In the genomic region with DNA sequence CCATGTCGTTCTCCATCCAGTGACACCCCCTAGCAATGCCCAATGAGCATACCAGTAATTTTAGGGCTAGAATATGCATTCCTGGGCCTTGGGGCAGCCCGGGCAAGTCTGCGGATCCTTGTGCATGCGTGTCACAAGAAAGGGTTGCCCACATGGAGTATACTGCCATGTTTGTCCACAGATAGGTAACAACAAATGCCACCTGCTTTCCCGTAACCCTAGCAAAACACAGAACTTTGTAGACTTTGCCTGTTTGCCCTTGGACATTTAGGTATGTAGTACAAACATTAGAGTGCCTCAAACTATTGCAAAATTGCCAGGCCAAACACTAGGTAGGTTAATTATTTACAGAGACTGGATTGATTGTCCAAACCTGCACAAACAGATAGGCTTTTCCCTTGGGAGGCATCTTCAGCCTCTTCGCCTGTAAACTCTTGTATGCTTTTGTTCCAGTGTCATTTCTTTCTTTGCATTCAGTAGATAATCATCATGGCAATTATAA, we compare ENCODE assay signal across 1 cellular context.
TF ChIP-seq lines count a peak whose summit lies in the region.

No MANE protein-coding gene starts in this region.

TF ChIP-seq in HepG2, 621 proteins besides CTCF, POLR2A, EP300 and RAD21 (continued from another document and continues in another):
- TF ChIP-seq, protein P1, sequence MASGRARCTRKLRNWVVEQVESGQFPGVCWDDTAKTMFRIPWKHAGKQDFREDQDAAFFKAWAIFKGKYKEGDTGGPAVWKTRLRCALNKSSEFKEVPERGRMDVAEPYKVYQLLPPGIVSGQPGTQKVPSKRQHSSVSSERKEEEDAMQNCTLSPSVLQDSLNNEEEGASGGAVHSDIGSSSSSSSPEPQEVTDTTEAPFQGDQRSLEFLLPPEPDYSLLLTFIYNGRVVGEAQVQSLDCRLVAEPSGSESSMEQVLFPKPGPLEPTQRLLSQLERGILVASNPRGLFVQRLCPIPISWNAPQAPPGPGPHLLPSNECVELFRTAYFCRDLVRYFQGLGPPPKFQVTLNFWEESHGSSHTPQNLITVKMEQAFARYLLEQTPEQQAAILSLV (CRISPR knock-in tag; IDR thresholded peaks at IDR 0.05; ENCODE audit: borderline replicate concordance): no peak; the same call in 1 of the 2 replicates
- TF ChIP-seq, protein P2, sequence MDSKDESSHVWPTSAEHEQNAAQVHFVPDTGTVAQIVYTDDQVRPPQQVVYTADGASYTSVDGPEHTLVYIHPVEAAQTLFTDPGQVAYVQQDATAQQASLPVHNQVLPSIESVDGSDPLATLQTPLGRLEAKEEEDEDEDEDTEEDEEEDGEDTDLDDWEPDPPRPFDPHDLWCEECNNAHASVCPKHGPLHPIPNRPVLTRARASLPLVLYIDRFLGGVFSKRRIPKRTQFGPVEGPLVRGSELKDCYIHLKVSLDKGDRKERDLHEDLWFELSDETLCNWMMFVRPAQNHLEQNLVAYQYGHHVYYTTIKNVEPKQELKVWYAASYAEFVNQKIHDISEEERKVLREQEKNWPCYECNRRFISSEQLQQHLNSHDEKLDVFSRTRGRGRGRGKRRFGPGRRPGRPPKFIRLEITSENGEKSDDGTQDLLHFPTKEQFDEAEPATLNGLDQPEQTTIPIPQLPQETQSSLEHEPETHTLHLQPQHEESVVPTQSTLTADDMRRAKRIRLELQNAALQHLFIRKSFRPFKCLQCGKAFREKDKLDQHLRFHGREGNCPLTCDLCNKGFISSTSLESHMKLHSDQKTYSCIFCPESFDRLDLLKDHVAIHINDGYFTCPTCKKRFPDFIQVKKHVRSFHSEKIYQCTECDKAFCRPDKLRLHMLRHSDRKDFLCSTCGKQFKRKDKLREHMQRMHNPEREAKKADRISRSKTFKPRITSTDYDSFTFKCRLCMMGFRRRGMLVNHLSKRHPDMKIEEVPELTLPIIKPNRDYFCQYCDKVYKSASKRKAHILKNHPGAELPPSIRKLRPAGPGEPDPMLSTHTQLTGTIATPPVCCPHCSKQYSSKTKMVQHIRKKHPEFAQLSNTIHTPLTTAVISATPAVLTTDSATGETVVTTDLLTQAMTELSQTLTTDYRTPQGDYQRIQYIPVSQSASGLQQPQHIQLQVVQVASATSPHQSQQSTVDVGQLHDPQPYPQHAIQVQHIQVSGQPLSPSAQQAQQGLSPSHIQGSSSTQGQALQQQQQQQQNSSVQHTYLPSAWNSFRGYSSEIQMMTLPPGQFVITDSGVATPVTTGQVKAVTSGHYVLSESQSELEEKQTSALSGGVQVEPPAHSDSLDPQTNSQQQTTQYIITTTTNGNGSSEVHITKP (CRISPR knock-in tag; IDR thresholded peaks at IDR 0.05; ENCODE audit: low read depth): no peak
- TF ChIP-seq RBFOX2 (IDR thresholded peaks at IDR 0.05; ENCODE audit: low read depth, low read length) (0 out of 2 replicates have a peak, but pooled peaks have one; percentile 35), ZNF776 (CRISPR knock-in tag; IDR thresholded peaks at IDR 0.05) (no peak), ZNF383 (CRISPR knock-in tag; IDR thresholded peaks at IDR 0.05; ENCODE audit: borderline replicate concordance) (no peak), YEATS4 (CRISPR knock-in tag; IDR thresholded peaks at IDR 0.05; ENCODE audit: borderline replicate concordance) (peak; percentile 80), SMAD9 (CRISPR knock-in tag; IDR thresholded peaks at IDR 0.05) (no peak), KAT7 (CRISPR knock-in tag; IDR thresholded peaks at IDR 0.05; ENCODE audit: borderline replicate concordance) (no peak; the same call in 1 of the 2 replicates), ZMAT3 (CRISPR knock-in tag; conservative IDR thresholded peaks at IDR 0.05) (peak; percentile 77; the same call in 1 of the 2 replicates), ZNF713 (CRISPR knock-in tag; IDR thresholded peaks at IDR 0.05) (no peak), ARNT (IDR thresholded peaks at IDR 0.05) (no peak), ATRX (CRISPR knock-in tag; IDR thresholded peaks at IDR 0.05; ENCODE audit: borderline replicate concordance) (no peak), ZSCAN29 (CRISPR knock-in tag; conservative IDR thresholded peaks at IDR 0.05) (peak; percentile 88), ZNF678 (CRISPR knock-in tag; IDR thresholded peaks at IDR 0.05) (no peak), SALL1 (CRISPR knock-in tag; IDR thresholded peaks at IDR 0.05) (peak; percentile 97), GPN1 (CRISPR knock-in tag; IDR thresholded peaks at IDR 0.05; ENCODE audit: borderline replicate concordance) (no peak), ADNP (CRISPR knock-in tag; IDR thresholded peaks at IDR 0.05) (no peak), ZNF432 (CRISPR knock-in tag; IDR thresholded peaks at IDR 0.05; ENCODE audit: borderline replicate concordance) (no peak), GATAD1 (CRISPR knock-in tag; IDR thresholded peaks at IDR 0.05) (peak; percentile 77; the same call in 1 of the 2 replicates), AHR (CRISPR knock-in tag; IDR thresholded peaks at IDR 0.05) (no peak), RFX1 (IDR thresholded peaks at IDR 0.05) (no peak; the same call in 1 of the 2 replicates), ZMYM3 (CRISPR knock-in tag; IDR thresholded peaks at IDR 0.05) (no peak), ZNF549 (CRISPR knock-in tag; IDR thresholded peaks at IDR 0.05) (no peak), RFX3 (CRISPR knock-in tag; IDR thresholded peaks at IDR 0.05) (no peak), ZNF33B (CRISPR knock-in tag; IDR thresholded peaks at IDR 0.05) (peak; percentile 78)
- TF ChIP-seq, protein P3, sequence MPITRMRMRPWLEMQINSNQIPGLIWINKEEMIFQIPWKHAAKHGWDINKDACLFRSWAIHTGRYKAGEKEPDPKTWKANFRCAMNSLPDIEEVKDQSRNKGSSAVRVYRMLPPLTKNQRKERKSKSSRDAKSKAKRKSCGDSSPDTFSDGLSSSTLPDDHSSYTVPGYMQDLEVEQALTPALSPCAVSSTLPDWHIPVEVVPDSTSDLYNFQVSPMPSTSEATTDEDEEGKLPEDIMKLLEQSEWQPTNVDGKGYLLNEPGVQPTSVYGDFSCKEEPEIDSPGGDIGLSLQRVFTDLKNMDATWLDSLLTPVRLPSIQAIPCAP (CRISPR knock-in tag; IDR thresholded peaks at IDR 0.05; ENCODE audit: low read depth): no peak
- TF ChIP-seq, protein P4, sequence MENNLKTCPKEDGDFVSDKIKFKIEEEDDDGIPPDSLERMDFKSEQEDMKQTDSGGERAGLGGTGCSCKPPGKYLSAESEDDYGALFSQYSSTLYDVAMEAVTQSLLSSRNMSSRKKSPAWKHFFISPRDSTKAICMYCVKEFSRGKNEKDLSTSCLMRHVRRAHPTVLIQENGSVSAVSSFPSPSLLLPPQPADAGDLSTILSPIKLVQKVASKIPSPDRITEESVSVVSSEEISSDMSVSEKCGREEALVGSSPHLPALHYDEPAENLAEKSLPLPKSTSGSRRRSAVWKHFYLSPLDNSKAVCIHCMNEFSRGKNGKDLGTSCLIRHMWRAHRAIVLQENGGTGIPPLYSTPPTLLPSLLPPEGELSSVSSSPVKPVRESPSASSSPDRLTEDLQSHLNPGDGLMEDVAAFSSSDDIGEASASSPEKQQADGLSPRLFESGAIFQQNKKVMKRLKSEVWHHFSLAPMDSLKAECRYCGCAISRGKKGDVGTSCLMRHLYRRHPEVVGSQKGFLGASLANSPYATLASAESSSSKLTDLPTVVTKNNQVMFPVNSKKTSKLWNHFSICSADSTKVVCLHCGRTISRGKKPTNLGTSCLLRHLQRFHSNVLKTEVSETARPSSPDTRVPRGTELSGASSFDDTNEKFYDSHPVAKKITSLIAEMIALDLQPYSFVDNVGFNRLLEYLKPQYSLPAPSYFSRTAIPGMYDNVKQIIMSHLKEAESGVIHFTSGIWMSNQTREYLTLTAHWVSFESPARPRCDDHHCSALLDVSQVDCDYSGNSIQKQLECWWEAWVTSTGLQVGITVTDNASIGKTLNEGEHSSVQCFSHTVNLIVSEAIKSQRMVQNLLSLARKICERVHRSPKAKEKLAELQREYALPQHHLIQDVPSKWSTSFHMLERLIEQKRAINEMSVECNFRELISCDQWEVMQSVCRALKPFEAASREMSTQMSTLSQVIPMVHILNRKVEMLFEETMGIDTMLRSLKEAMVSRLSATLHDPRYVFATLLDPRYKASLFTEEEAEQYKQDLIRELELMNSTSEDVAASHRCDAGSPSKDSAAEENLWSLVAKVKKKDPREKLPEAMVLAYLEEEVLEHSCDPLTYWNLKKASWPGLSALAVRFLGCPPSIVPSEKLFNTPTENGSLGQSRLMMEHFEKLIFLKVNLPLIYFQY (CRISPR knock-in tag; IDR thresholded peaks at IDR 0.05; ENCODE audit: borderline replicate concordance): no peak; the same call in 1 of the 2 replicates
- TF ChIP-seq, protein P5, sequence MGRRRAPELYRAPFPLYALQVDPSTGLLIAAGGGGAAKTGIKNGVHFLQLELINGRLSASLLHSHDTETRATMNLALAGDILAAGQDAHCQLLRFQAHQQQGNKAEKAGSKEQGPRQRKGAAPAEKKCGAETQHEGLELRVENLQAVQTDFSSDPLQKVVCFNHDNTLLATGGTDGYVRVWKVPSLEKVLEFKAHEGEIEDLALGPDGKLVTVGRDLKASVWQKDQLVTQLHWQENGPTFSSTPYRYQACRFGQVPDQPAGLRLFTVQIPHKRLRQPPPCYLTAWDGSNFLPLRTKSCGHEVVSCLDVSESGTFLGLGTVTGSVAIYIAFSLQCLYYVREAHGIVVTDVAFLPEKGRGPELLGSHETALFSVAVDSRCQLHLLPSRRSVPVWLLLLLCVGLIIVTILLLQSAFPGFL (CRISPR knock-in tag; IDR thresholded peaks at IDR 0.05): no peak
- TF ChIP-seq, protein P6, sequence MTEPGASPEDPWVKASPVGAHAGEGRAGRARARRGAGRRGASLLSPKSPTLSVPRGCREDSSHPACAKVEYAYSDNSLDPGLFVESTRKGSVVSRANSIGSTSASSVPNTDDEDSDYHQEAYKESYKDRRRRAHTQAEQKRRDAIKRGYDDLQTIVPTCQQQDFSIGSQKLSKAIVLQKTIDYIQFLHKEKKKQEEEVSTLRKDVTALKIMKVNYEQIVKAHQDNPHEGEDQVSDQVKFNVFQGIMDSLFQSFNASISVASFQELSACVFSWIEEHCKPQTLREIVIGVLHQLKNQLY (CRISPR knock-in tag; IDR thresholded peaks at IDR 0.05): peak; percentile 89
- TF ChIP-seq, protein P7, sequence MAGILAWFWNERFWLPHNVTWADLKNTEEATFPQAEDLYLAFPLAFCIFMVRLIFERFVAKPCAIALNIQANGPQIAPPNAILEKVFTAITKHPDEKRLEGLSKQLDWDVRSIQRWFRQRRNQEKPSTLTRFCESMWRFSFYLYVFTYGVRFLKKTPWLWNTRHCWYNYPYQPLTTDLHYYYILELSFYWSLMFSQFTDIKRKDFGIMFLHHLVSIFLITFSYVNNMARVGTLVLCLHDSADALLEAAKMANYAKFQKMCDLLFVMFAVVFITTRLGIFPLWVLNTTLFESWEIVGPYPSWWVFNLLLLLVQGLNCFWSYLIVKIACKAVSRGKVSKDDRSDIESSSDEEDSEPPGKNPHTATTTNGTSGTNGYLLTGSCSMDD (CRISPR knock-in tag; IDR thresholded peaks at IDR 0.05): no peak
- TF ChIP-seq, protein P8, sequence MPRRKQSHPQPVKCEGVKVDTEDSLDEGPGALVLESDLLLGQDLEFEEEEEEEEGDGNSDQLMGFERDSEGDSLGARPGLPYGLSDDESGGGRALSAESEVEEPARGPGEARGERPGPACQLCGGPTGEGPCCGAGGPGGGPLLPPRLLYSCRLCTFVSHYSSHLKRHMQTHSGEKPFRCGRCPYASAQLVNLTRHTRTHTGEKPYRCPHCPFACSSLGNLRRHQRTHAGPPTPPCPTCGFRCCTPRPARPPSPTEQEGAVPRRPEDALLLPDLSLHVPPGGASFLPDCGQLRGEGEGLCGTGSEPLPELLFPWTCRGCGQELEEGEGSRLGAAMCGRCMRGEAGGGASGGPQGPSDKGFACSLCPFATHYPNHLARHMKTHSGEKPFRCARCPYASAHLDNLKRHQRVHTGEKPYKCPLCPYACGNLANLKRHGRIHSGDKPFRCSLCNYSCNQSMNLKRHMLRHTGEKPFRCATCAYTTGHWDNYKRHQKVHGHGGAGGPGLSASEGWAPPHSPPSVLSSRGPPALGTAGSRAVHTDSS (CRISPR knock-in tag; conservative IDR thresholded peaks at IDR 0.05): no peak
- TF ChIP-seq, protein P9, sequence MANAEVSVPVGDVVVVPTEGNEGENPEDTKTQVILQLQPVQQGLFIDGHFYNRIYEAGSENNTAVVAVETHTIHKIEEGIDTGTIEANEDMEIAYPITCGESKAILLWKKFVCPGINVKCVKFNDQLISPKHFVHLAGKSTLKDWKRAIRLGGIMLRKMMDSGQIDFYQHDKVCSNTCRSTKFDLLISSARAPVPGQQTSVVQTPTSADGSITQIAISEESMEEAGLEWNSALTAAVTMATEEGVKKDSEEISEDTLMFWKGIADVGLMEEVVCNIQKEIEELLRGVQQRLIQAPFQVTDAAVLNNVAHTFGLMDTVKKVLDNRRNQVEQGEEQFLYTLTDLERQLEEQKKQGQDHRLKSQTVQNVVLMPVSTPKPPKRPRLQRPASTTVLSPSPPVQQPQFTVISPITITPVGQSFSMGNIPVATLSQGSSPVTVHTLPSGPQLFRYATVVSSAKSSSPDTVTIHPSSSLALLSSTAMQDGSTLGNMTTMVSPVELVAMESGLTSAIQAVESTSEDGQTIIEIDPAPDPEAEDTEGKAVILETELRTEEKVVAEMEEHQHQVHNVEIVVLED (CRISPR knock-in tag; IDR thresholded peaks at IDR 0.05; ENCODE audit: borderline replicate concordance): peak; percentile 58; the same call in 1 of the 2 replicates
- TF ChIP-seq, protein P10, sequence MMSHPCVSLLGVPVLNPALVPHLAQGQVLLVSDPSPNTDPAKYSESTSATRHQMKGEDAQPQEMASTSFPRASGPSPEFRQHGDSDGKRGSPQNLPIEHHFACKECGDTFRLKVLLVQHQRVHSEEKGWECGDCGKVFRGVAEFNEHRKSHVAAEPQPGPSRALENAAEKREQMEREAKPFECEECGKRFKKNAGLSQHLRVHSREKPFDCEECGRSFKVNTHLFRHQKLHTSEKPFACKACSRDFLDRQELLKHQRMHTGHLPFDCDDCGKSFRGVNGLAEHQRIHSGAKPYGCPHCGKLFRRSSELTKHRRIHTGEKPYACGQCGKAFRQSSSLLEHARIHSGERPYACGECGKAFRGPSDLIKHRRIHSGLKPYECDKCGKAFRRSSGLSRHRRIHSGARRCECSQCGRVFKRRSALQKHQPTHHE (CRISPR knock-in tag; IDR thresholded peaks at IDR 0.05; ENCODE audit: borderline replicate concordance): peak; percentile 90; the same call in 1 of the 2 replicates
- TF ChIP-seq, protein P11, sequence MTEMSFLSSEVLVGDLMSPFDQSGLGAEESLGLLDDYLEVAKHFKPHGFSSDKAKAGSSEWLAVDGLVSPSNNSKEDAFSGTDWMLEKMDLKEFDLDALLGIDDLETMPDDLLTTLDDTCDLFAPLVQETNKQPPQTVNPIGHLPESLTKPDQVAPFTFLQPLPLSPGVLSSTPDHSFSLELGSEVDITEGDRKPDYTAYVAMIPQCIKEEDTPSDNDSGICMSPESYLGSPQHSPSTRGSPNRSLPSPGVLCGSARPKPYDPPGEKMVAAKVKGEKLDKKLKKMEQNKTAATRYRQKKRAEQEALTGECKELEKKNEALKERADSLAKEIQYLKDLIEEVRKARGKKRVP (CRISPR knock-in tag; IDR thresholded peaks at IDR 0.05): peak in 1 of 2 experiments; percentile 95; a peak in 2 of 4 replicates
- TF ChIP-seq, protein P12, sequence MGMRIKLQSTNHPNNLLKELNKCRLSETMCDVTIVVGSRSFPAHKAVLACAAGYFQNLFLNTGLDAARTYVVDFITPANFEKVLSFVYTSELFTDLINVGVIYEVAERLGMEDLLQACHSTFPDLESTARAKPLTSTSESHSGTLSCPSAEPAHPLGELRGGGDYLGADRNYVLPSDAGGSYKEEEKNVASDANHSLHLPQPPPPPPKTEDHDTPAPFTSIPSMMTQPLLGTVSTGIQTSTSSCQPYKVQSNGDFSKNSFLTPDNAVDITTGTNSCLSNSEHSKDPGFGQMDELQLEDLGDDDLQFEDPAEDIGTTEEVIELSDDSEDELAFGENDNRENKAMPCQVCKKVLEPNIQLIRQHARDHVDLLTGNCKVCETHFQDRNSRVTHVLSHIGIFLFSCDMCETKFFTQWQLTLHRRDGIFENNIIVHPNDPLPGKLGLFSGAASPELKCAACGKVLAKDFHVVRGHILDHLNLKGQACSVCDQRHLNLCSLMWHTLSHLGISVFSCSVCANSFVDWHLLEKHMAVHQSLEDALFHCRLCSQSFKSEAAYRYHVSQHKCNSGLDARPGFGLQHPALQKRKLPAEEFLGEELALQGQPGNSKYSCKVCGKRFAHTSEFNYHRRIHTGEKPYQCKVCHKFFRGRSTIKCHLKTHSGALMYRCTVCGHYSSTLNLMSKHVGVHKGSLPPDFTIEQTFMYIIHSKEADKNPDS (CRISPR knock-in tag; IDR thresholded peaks at IDR 0.05): 0 out of 2 replicates have a peak, but pooled peaks have one; percentile 39
